In genomic region chr17:21161498-21162393, GRCh38 we compare ENCODE assay signal across 13 cellular contexts. TPM values are rescaled to one million over a fixed set of nuclear protein-coding genes. Genes with fewer than 3 reads are reported as not detected.
DNase-seq lines count a peak whose midpoint lies in the region; ATAC-seq and TF ChIP-seq lines count a peak whose summit lies in the region.
"Had no signal": no experiment of that assay in that cellular context is flagged by ENCODE, and none has a peak within 500 bp of the region (broad histone marks: within the 10 kb centered on the region; RNA-seq: fewer than 3 reads in every experiment).

No MANE protein-coding gene starts in this region.

- no peak overlapping the region for H2AFZ ChIP-seq in hepatocyte

- H3K27ac ChIP-seq in hepatocyte = peak overlapping the region; percentile 8

- no peaks in the 10 kb centered on the region for H3K27me3 ChIP-seq in hepatocyte

- H3K4me3 ChIP-seq in AG10803 (ENCODE audit: low read length) (peak overlapping the region; percentile 10), cardiac fibroblast (replicated peaks in 1 of 2; ENCODE audit: low read depth in 2 of 2, low read length in 2 of 2) (no peak overlapping the region), hepatocyte (no peak overlapping the region)
- H3K4me3 ChIP-seq: prostate gland had no signal

- TF ChIP-seq CTCF in AG10803 (conservative IDR thresholded peaks at IDR 0.05; ENCODE audit: low read length) (no peak), cardiac fibroblast (IDR thresholded peaks at IDR 0.05; ENCODE audit: low read depth, low read length) (no peak), hepatocyte (IDR thresholded peaks at IDR 0.05; ENCODE audit: poor library complexity) (no peak)

- H3K9me2 ChIP-seq in hepatocyte (replicated peaks; ENCODE audit: insufficient read depth) = no peaks in the 10 kb centered on the region

- no peaks in the 10 kb centered on the region for H3K9me3 ChIP-seq in hepatocyte (ENCODE audit: low read depth)
- H3K9me3 ChIP-seq: prostate gland had no signal

- ATAC-seq in GM21447 (IDR thresholded peaks at IDR 0.05; ENCODE audit: unreplicated experiment) (no peak), GM21423 (IDR thresholded peaks at IDR 0.05; ENCODE audit: unreplicated experiment) (no peak)

- H3K79me2 ChIP-seq in hepatocyte = peaks cover 7% of the 10 kb centered on the region

- H3K36me3 ChIP-seq in hepatocyte (replicated peaks; ENCODE audit: insufficient read depth, low read depth) = no peaks in the 10 kb centered on the region
- H3K36me3 ChIP-seq: prostate gland had no signal

- WGBS in hepatocyte (ENCODE audit: low lambda C conversion rate, missing lambda C conversion rate) = 54% methylated on average over 7 of the region's 7 CpGs

- peak; percentile 99 for DNase-seq in AG10803 (ENCODE audit: low read depth)
- peak; percentile 69 to 81 for DNase-seq in cardiac fibroblast (ENCODE audit: low read depth in 2 of 2)
- DNase-seq in hepatocyte (ENCODE audit: low spot score) = no peak
- DNase-seq in putamen (ENCODE audit: low spot score) = peak; percentile 15
- DNase-seq in MV-4-11 (lab: John Stamatoyannopoulos, UW) = no peak
- DNase-seq in NCI-H774 (lab: John Stamatoyannopoulos, UW) = no peak
- DNase-seq: activated effector memory CD4-positive, alpha-beta T cell treated with anti-CD3 and anti-CD28 coated beads, Interleukin-2, amount 50 U/mL, for 16 hours; C1 segment of cervical spinal cord; NCI-H69; SHP77 had no signal

- no peaks in the 10 kb centered on the region for H3K4me1 ChIP-seq in hepatocyte (ENCODE audit: insufficient read depth)

- H4K20me1 ChIP-seq in hepatocyte (ENCODE audit: insufficient read depth, poor library complexity, severe bottlenecking) = no peaks in the 10 kb centered on the region

- no peak overlapping the region for H3K4me2 ChIP-seq in hepatocyte

RNA-seq across cellular contexts. Expression of gene DHRS7B, which starts 35.0 kb away (rescaled TPM):
- total RNA-seq in hepatocyte = 34.6 and 36.7 TPM in 2 replicates
- polyA plus RNA-seq in hepatocyte = 46.2 and 55.6 TPM in 2 replicates

RNA-seq across cellular contexts. Expression of gene TMEM11, which starts 52.2 kb away (rescaled TPM):
- 18.4 and 21.6 TPM in 2 replicates for total RNA-seq in hepatocyte
- polyA plus RNA-seq in hepatocyte = 55.4 and 78.1 TPM in 2 replicates

Comparison
In these comparisons a context has a peak if more than half of its experiments do, and no peak if none do; other contexts are left out.
1. DNase-seq: peak in AG10803 (single experiment), cardiac fibroblast (2 of 2) and putamen (single experiment); none in hepatocyte (single experiment), MV-4-11 (single experiment) and NCI-H774 (single experiment).